Comparison of ENCODE assay signal across 2 cellular contexts in genomic region chr7:32047801-32048200, GRCh38.
TF ChIP-seq lines count a peak whose summit lies in the region.

No MANE protein-coding gene starts in this region.

TF ChIP-seq in A549, 52 proteins besides CTCF, POLR2A, EP300 and RAD21:
- TF ChIP-seq SREBF2 (IDR thresholded peaks at IDR 0.05) (no peak), CHD2 (IDR thresholded peaks at IDR 0.05; ENCODE audit: low read length, partially characterized antibody) (no peak), JUNB (IDR thresholded peaks at IDR 0.05) (no peak), FOXS1 (CRISPR knock-in tag; IDR thresholded peaks at IDR 0.05) (no peak), GATA3 (IDR thresholded peaks at IDR 0.05; ENCODE audit: borderline replicate concordance) (peak; percentile 90), CEBPB (IDR thresholded peaks at IDR 0.05) (peak in 1 of 2 experiments; percentile 35; a peak in 1 of 4 replicates), PHF8 (IDR thresholded peaks at IDR 0.05; ENCODE audit: borderline replicate concordance, low read depth) (no peak), BCL3 (IDR thresholded peaks at IDR 0.05) (no peak), JUN (IDR thresholded peaks at IDR 0.05) (no peak), CBX2 (IDR thresholded peaks at IDR 0.05; ENCODE audit: borderline replicate concordance, low read depth) (no peak), MAZ (IDR thresholded peaks at IDR 0.05; ENCODE audit: borderline replicate concordance, low read depth, low read length) (no peak), ZNF302 (CRISPR knock-in tag; IDR thresholded peaks at IDR 0.05) (no peak), TP53 (CRISPR knock-in tag; IDR thresholded peaks at IDR 0.05) (no peak), ZC3H11A (IDR thresholded peaks at IDR 0.05) (no peak), EHMT2 (IDR thresholded peaks at IDR 0.05; ENCODE audit: low read depth) (no peak), SMC3 (IDR thresholded peaks at IDR 0.05) (no peak)
- TF ChIP-seq, protein P1, sequence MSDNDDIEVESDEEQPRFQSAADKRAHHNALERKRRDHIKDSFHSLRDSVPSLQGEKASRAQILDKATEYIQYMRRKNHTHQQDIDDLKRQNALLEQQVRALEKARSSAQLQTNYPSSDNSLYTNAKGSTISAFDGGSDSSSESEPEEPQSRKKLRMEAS (IDR thresholded peaks at IDR 0.05), result peak; percentile 46; the same call in 1 of the 2 replicates

TF ChIP-seq in IMR-90, 13 proteins besides CTCF, POLR2A, EP300 and RAD21:
- TF ChIP-seq MAFK (IDR thresholded peaks at IDR 0.05; ENCODE audit: low read depth, low read length) (no peak), CHD1 (IDR thresholded peaks at IDR 0.05; ENCODE audit: low read depth, low read length) (no peak), MXI1 (IDR thresholded peaks at IDR 0.05; ENCODE audit: borderline replicate concordance, low read depth, low read length) (no peak), FOS (IDR thresholded peaks at IDR 0.05; ENCODE audit: low read depth, low read length) (no peak), SMC3 (IDR thresholded peaks at IDR 0.05; ENCODE audit: low read depth, low read length) (no peak), USF2 (IDR thresholded peaks at IDR 0.05; ENCODE audit: low read depth, low read length) (no peak), RFX5 (IDR thresholded peaks at IDR 0.05; ENCODE audit: low read depth, low read length) (no peak), NFE2L2 (IDR thresholded peaks at IDR 0.05; ENCODE audit: low read depth, low read length) (no peak), RCOR1 (IDR thresholded peaks at IDR 0.05; ENCODE audit: insufficient replicate concordance, low read length) (no peak), CEBPB (IDR thresholded peaks at IDR 0.05; ENCODE audit: low read depth, low read length) (no peak), BHLHE40 (IDR thresholded peaks at IDR 0.05; ENCODE audit: low read depth, low read length) (no peak), MAZ (IDR thresholded peaks at IDR 0.05; ENCODE audit: borderline replicate concordance, low read depth, low read length) (no peak)
- TF ChIP-seq, protein P2, sequence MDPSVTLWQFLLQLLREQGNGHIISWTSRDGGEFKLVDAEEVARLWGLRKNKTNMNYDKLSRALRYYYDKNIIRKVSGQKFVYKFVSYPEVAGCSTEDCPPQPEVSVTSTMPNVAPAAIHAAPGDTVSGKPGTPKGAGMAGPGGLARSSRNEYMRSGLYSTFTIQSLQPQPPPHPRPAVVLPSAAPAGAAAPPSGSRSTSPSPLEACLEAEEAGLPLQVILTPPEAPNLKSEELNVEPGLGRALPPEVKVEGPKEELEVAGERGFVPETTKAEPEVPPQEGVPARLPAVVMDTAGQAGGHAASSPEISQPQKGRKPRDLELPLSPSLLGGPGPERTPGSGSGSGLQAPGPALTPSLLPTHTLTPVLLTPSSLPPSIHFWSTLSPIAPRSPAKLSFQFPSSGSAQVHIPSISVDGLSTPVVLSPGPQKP (IDR thresholded peaks at IDR 0.05; ENCODE audit: borderline replicate concordance, low read depth, low read length), result no peak
TF ChIP-seq in IMR-90: peak in this region for 0.
